1 cellular context compared by ENCODE assay signal in genomic region chr1:150926094-150926741, GRCh38.
A peak's percentile ranks its signal among the peaks of the same experiment; 100 is the strongest.
TF ChIP-seq lines count a peak whose summit lies in the region.

SETDB1 (plus strand) TSS chr1:150926363; CDS start chr1:150927715, 1,352 bp downstream.

TF ChIP-seq in K562, 482 proteins besides CTCF, POLR2A, EP300 and RAD21 (continued from another document and continues in another):
- TF ChIP-seq FOXJ2 (tag; IDR thresholded peaks at IDR 0.05): peak; percentile 58; the same call in 1 of the 2 replicates
- no peak for TF ChIP-seq HMG20B (CRISPR knock-in tag; IDR thresholded peaks at IDR 0.05)
- TF ChIP-seq NFRKB (IDR thresholded peaks at IDR 0.05; ENCODE audit: low read depth): peak; percentile 91
- TF ChIP-seq MTA1 (IDR thresholded peaks at IDR 0.05; ENCODE audit: borderline replicate concordance): peak; percentile 44; the same call in 1 of the 2 replicates
- TF ChIP-seq TCF7 (IDR thresholded peaks at IDR 0.05; ENCODE audit: borderline replicate concordance): peak; percentile 49; the same call in 1 of the 2 replicates
- TF ChIP-seq ZNF41 (CRISPR knock-in tag; conservative IDR thresholded peaks at IDR 0.05): 0 out of 2 replicates have a peak, but pooled peaks have one; percentile 46
- TF ChIP-seq DNMT1 (IDR thresholded peaks at IDR 0.05): no peak
- TF ChIP-seq C11orf30 (IDR thresholded peaks at IDR 0.05; ENCODE audit: low read depth): peak; percentile 91
- TF ChIP-seq ZNF324 (CRISPR knock-in tag; IDR thresholded peaks at IDR 0.05): no peak
- no peak for TF ChIP-seq IFI16 (CRISPR knock-in tag; IDR thresholded peaks at IDR 0.05)
- peak; percentile 64 for TF ChIP-seq SAP30 (IDR thresholded peaks at IDR 0.05; ENCODE audit: borderline replicate concordance, insufficient read depth, low read depth, low read length, poor library complexity, severe bottlenecking)
- peak; percentile 88 for TF ChIP-seq NKRF (IDR thresholded peaks at IDR 0.05; ENCODE audit: borderline replicate concordance)
- peak; percentile 29 for TF ChIP-seq SMAD1 (IDR thresholded peaks at IDR 0.05; ENCODE audit: low read depth, low read length, partially characterized antibody)
- TF ChIP-seq POU5F1 (IDR thresholded peaks at IDR 0.05; ENCODE audit: borderline replicate concordance, low read depth, low read length, partially characterized antibody): peak; percentile 97
- TF ChIP-seq PTTG1 (tag; IDR thresholded peaks at IDR 0.05; ENCODE audit: low read depth): no peak
- TF ChIP-seq, protein P1, sequence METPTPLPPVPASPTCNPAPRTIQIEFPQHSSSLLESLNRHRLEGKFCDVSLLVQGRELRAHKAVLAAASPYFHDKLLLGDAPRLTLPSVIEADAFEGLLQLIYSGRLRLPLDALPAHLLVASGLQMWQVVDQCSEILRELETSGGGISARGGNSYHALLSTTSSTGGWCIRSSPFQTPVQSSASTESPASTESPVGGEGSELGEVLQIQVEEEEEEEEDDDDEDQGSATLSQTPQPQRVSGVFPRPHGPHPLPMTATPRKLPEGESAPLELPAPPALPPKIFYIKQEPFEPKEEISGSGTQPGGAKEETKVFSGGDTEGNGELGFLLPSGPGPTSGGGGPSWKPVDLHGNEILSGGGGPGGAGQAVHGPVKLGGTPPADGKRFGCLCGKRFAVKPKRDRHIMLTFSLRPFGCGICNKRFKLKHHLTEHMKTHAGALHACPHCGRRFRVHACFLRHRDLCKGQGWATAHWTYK (CRISPR knock-in tag; IDR thresholded peaks at IDR 0.05): 0 out of 2 replicates have a peak, but pooled peaks have one; percentile 56
- no peak for TF ChIP-seq ZNF124 (CRISPR knock-in tag; IDR thresholded peaks at IDR 0.05)
- 0 out of 2 replicates have a peak, but pooled peaks have one; percentile 52 for TF ChIP-seq POLR2H (tag; IDR thresholded peaks at IDR 0.05; ENCODE audit: low read depth)
- TF ChIP-seq ZFP36 (IDR thresholded peaks at IDR 0.05; ENCODE audit: low read depth, low read length, partially characterized antibody): no peak
- peak; percentile 75 to 86 for TF ChIP-seq MNT (conservative IDR thresholded peaks at IDR 0.05)
- peak; percentile 74 for TF ChIP-seq ZBTB2 (IDR thresholded peaks at IDR 0.05)
- TF ChIP-seq SMC3 (conservative IDR thresholded peaks at IDR 0.05; ENCODE audit: insufficient read depth, low read depth, low read length): no peak
- TF ChIP-seq XRCC5 (IDR thresholded peaks at IDR 0.05; ENCODE audit: low read depth, low read length): 0 out of 2 replicates have a peak, but pooled peaks have one; percentile 34
- no peak for TF ChIP-seq MCM5 (IDR thresholded peaks at IDR 0.05; ENCODE audit: low read depth)
- peak; percentile 63 for TF ChIP-seq JUND (IDR thresholded peaks at IDR 0.05; ENCODE audit: borderline replicate concordance, low read depth, low read length)
- TF ChIP-seq JUND (tag; IDR thresholded peaks at IDR 0.05; ENCODE audit: borderline replicate concordance, low read depth, low read length): peak; percentile 53; the same call in 1 of the 3 replicates
- peak; percentile 67 for TF ChIP-seq POLR2G (IDR thresholded peaks at IDR 0.05; ENCODE audit: low read depth, low read length)
- TF ChIP-seq NONO (IDR thresholded peaks at IDR 0.05; ENCODE audit: low read depth in 2 of 2, low read length in 1 of 2): peak in 1 of 2 experiments; percentile 35; a peak in 1 of 4 replicates
- TF ChIP-seq ZNF707 (CRISPR knock-in tag; conservative IDR thresholded peaks at IDR 0.05): no peak
- peak; percentile 20; the same call in 1 of the 2 replicates for TF ChIP-seq HLTF (IDR thresholded peaks at IDR 0.05)
- peak; percentile 74 for TF ChIP-seq HDAC2 (IDR thresholded peaks at IDR 0.05)
- 0 out of 2 replicates have a peak, but pooled peaks have one; percentile 60 for TF ChIP-seq STAT6 (CRISPR knock-in tag; IDR thresholded peaks at IDR 0.05)
- TF ChIP-seq, protein P2, sequence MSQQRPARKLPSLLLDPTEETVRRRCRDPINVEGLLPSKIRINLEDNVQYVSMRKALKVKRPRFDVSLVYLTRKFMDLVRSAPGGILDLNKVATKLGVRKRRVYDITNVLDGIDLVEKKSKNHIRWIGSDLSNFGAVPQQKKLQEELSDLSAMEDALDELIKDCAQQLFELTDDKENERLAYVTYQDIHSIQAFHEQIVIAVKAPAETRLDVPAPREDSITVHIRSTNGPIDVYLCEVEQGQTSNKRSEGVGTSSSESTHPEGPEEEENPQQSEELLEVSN (IDR thresholded peaks at IDR 0.05; ENCODE audit: borderline replicate concordance in 1 of 2, extremely low read depth in 1 of 2, insufficient read depth in 1 of 2, insufficient read length in 1 of 2, low read depth in 1 of 2, low read length in 1 of 2, poor library complexity in 1 of 2, severe bottlenecking in 1 of 2): peak; percentile 52 to 79
- TF ChIP-seq, protein P3, sequence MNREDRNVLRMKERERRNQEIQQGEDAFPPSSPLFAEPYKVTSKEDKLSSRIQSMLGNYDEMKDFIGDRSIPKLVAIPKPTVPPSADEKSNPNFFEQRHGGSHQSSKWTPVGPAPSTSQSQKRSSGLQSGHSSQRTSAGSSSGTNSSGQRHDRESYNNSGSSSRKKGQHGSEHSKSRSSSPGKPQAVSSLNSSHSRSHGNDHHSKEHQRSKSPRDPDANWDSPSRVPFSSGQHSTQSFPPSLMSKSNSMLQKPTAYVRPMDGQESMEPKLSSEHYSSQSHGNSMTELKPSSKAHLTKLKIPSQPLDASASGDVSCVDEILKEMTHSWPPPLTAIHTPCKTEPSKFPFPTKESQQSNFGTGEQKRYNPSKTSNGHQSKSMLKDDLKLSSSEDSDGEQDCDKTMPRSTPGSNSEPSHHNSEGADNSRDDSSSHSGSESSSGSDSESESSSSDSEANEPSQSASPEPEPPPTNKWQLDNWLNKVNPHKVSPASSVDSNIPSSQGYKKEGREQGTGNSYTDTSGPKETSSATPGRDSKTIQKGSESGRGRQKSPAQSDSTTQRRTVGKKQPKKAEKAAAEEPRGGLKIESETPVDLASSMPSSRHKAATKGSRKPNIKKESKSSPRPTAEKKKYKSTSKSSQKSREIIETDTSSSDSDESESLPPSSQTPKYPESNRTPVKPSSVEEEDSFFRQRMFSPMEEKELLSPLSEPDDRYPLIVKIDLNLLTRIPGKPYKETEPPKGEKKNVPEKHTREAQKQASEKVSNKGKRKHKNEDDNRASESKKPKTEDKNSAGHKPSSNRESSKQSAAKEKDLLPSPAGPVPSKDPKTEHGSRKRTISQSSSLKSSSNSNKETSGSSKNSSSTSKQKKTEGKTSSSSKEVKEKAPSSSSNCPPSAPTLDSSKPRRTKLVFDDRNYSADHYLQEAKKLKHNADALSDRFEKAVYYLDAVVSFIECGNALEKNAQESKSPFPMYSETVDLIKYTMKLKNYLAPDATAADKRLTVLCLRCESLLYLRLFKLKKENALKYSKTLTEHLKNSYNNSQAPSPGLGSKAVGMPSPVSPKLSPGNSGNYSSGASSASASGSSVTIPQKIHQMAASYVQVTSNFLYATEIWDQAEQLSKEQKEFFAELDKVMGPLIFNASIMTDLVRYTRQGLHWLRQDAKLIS (CRISPR knock-in tag; IDR thresholded peaks at IDR 0.05): peak; percentile 21; the same call in 1 of the 2 replicates
- TF ChIP-seq MITF (IDR thresholded peaks at IDR 0.05): no peak
- TF ChIP-seq NFYB (IDR thresholded peaks at IDR 0.05; ENCODE audit: extremely low read depth, insufficient read length): no peak
- TF ChIP-seq JUN (IDR thresholded peaks at IDR 0.05; ENCODE audit: borderline replicate concordance, low read depth, low read length): peak; percentile 43; the same call in 1 of the 2 replicates
- no peak for TF ChIP-seq JUN (CRISPR knock-in tag; IDR thresholded peaks at IDR 0.05; ENCODE audit: borderline replicate concordance)
- TF ChIP-seq LCOR (CRISPR knock-in tag; IDR thresholded peaks at IDR 0.05): no peak; the same call in 1 of the 2 replicates
- TF ChIP-seq KDM5B (IDR thresholded peaks at IDR 0.05; ENCODE audit: insufficient replicate concordance, low read depth, low read length): peak; percentile 52
- no peak for TF ChIP-seq U2AF1 (optimal IDR thresholded peaks at IDR 0.05; ENCODE audit: low read depth, low read length)
- TF ChIP-seq KDM4B (IDR thresholded peaks at IDR 0.05; ENCODE audit: borderline replicate concordance in 2 of 2, low read depth in 1 of 2): peak in 1 of 2 experiments; percentile 83; a peak in 1 of 4 replicates
- peak; percentile 69 for TF ChIP-seq CREM (IDR thresholded peaks at IDR 0.05; ENCODE audit: low read depth)
- 0 out of 2 replicates have a peak, but pooled peaks have one; percentile 68 for TF ChIP-seq BRD4 (IDR thresholded peaks at IDR 0.05)
- TF ChIP-seq FOXA1 (IDR thresholded peaks at IDR 0.05; ENCODE audit: borderline replicate concordance): no peak
- peak; percentile 88 for TF ChIP-seq L3MBTL2 (IDR thresholded peaks at IDR 0.05)
- peak; percentile 59; the same call in 1 of the 2 replicates for TF ChIP-seq FOXM1 (IDR thresholded peaks at IDR 0.05; ENCODE audit: low read depth)
- no peak for TF ChIP-seq FOXM1 (CRISPR knock-in tag; IDR thresholded peaks at IDR 0.05; ENCODE audit: low read depth)
